ENCODE assay signal across 1 cellular context in the genomic region with DNA sequence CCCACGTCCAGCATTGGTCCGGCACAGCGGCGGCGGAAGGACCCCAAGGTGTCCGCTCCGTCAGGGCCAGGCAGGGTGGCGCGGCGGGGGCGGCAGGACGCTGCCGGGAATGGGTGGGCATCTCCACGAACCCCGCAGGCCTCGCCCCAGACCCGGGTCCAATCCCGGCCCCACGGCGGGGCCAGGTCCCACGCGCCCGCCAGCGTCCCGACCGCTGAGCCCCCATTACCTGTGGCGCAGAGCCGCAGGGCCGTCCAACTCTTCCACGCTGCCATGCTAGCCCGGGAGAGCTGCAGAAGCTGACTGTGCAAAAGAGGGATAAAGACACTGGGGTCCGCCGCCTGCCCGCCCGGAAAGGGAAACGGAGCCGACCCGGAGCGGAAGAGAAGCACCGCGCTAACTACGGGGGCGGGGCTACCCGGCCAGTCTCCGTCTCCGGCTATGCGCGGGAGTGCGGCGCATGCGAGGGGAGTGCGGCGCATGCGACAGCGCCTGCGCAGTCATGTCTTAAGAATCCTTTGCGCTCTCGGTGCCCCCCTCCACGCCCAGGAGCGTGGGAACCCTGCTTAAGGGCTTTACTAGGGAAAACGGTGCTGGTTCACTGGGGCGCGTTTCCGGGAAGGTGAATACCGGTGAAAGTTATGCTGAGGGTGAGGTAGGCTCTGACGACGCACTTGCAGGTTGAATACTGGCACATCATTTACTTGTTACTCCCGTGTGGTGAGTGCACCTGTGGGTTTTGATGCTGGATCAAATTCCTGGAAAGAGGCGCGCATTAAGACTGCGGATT.
TF ChIP-seq lines count a peak whose summit lies in the region.

A gene with protein sequence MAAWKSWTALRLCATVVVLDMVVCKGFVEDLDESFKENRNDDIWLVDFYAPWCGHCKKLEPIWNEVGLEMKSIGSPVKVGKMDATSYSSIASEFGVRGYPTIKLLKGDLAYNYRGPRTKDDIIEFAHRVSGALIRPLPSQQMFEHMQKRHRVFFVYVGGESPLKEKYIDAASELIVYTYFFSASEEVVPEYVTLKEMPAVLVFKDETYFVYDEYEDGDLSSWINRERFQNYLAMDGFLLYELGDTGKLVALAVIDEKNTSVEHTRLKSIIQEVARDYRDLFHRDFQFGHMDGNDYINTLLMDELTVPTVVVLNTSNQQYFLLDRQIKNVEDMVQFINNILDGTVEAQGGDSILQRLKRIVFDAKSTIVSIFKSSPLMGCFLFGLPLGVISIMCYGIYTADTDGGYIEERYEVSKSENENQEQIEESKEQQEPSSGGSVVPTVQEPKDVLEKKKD (minus strand): TSS at position 402 of the 790 bp plus-strand sequence. CDS start 127 bp downstream, at position 275.

TF ChIP-seq in K562, 482 proteins besides CTCF, POLR2A, EP300 and RAD21 (continued from another document and continues in another):
- TF ChIP-seq, protein P1, sequence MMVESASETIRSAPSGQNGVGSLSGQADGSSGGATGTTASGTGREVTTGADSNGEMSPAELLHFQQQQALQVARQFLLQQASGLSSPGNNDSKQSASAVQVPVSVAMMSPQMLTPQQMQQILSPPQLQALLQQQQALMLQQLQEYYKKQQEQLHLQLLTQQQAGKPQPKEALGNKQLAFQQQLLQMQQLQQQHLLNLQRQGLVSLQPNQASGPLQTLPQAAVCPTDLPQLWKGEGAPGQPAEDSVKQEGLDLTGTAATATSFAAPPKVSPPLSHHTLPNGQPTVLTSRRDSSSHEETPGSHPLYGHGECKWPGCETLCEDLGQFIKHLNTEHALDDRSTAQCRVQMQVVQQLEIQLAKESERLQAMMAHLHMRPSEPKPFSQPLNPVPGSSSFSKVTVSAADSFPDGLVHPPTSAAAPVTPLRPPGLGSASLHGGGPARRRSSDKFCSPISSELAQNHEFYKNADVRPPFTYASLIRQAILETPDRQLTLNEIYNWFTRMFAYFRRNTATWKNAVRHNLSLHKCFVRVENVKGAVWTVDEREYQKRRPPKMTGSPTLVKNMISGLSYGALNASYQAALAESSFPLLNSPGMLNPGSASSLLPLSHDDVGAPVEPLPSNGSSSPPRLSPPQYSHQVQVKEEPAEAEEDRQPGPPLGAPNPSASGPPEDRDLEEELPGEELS (CRISPR knock-in tag; IDR thresholded peaks at IDR 0.05; ENCODE audit: borderline replicate concordance), result no peak
- TF ChIP-seq ETV1 (tag; conservative IDR thresholded peaks at IDR 0.05; ENCODE audit: low read depth) (peak; percentile 62; the same call in 1 of the 2 replicates), MAFG (tag; conservative IDR thresholded peaks at IDR 0.05) (peak; percentile 34; the same call in 1 of the 2 replicates), ZNF12 (CRISPR knock-in tag; IDR thresholded peaks at IDR 0.05) (no peak), ZNF174 (CRISPR knock-in tag; IDR thresholded peaks at IDR 0.05) (no peak), MAFK (IDR thresholded peaks at IDR 0.05; ENCODE audit: low read length) (0 out of 2 replicates have a peak, but pooled peaks have one; percentile 5), HNRNPL (IDR thresholded peaks at IDR 0.05; ENCODE audit: low read depth, low read length) (no peak), ZNF232 (CRISPR knock-in tag; IDR thresholded peaks at IDR 0.05) (no peak), EP400 (IDR thresholded peaks at IDR 0.05) (peak; percentile 43; the same call in 1 of the 2 replicates), KDM4B (IDR thresholded peaks at IDR 0.05; ENCODE audit: borderline replicate concordance in 2 of 2, low read depth in 1 of 2) (no peak), PCBP1 (IDR thresholded peaks at IDR 0.05; ENCODE audit: low read depth, low read length, poor library complexity, severe bottlenecking) (no peak), CTBP1 (IDR thresholded peaks at IDR 0.05; ENCODE audit: borderline replicate concordance) (no peak; the same call in 1 of the 2 replicates), RREB1 (CRISPR knock-in tag; IDR thresholded peaks at IDR 0.05) (no peak), SP2 (IDR thresholded peaks at IDR 0.05; ENCODE audit: extremely low read depth, low read depth, low read length, poor library complexity, severe bottlenecking) (no peak), ZBTB34 (CRISPR knock-in tag; IDR thresholded peaks at IDR 0.05) (no peak), NKRF (IDR thresholded peaks at IDR 0.05; ENCODE audit: borderline replicate concordance) (no peak), CREB1 (IDR thresholded peaks at IDR 0.05) (peak; percentile 63), CREB1 (CRISPR knock-in tag; IDR thresholded peaks at IDR 0.05) (peak; percentile 54; the same call in 1 of the 2 replicates), ZBTB2 (IDR thresholded peaks at IDR 0.05) (peak; percentile 88), MNT (conservative IDR thresholded peaks at IDR 0.05) (peak; percentile 58 to 74; a peak in 3 of 4 replicates)
- TF ChIP-seq, protein P2, sequence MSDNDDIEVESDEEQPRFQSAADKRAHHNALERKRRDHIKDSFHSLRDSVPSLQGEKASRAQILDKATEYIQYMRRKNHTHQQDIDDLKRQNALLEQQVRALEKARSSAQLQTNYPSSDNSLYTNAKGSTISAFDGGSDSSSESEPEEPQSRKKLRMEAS (CRISPR knock-in tag; IDR thresholded peaks at IDR 0.05), result peak; percentile 92
